8 cellular contexts compared by ENCODE assay signal in the genomic region with DNA sequence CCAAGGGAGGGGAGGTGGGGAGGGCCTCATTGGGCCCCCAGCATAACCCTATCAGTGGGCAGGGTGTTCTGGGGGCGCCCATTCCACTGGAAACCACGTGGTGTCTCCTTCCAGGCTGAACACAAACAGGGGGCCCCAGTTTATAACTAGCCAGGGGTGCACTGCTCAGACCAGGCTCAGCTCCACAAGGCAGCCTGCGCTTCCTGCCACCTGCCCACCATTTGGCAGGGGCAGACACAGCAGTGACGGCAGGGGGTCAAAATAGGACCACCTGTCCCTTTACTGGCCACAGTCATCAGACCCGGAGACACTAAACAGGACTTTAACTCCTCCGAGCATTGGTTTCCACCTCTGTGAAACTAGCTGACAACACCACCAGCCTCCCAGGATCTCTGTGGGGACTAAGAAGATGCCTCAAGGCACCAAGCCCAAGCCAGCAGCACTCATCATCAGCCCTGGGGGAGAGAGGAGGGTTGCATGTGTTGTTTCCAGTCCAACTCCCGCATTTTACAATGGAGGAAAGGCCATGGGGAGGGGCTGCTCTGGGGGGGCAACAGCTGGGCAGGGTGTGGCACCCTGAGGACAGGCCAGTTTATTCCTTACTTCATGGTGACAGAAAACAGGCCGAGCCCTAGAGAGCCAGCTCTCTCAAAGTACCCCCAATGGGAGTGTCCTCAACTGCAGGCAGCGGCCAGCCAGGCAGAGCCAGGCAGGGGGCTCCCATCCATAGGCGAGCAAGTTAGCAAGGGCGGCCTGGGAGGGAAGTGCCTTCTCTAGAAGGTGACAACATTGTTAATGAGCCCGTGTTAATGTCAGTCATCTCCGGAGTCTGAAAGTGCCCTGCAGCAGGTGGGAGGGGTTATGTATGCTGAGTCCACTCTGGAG.
A peak's percentile ranks its signal among the peaks of the same experiment; 100 is the strongest.
DNase-seq lines count a peak whose midpoint lies in the region; TF ChIP-seq lines count a peak whose summit lies in the region.
"Had no signal": no experiment of that assay in that cellular context is flagged by ENCODE, and none has a peak within 500 bp of the region (broad histone marks: within the 10 kb centered on the region; RNA-seq: fewer than 3 reads in every experiment).

No MANE protein-coding gene starts in this region.

- no TSS peak for BruUV-seq in mammary epithelial cell (replicated peaks; lab: Mats Ljungman, UMichigan)

- H2BK120ac ChIP-seq in H9 (ENCODE audit: low read depth, low read length, poor library complexity, severe bottlenecking) = no peak overlapping the region

- H3K23me2 ChIP-seq in H9 (ENCODE audit: insufficient read length, low read depth, low read length, poor library complexity, severe bottlenecking) = no peaks in the 10 kb centered on the region

- no peak overlapping the region for H4K91ac ChIP-seq in H9 (ENCODE audit: insufficient read length, low read depth, low read length)

- TF ChIP-seq EP300 in tibial nerve (IDR thresholded peaks at IDR 0.05) = no peak

- H2AK5ac ChIP-seq in H9 (ENCODE audit: insufficient read length, low read length) = no peak overlapping the region

- no peak for TF ChIP-seq CTCF in mammary epithelial cell (conservative IDR thresholded peaks at IDR 0.05 in 1 of 2, IDR thresholded peaks at IDR 0.05 in 1 of 2; ENCODE audit: extremely low read depth in 1 of 2, insufficient read depth in 1 of 2, low read depth in 1 of 2, low read length in 2 of 2)
- no peak for TF ChIP-seq CTCF in tibial nerve (IDR thresholded peaks at IDR 0.05)
- no peak for TF ChIP-seq CTCF in H9 (conservative IDR thresholded peaks at IDR 0.05)

- no peak overlapping the region for H3T11ph ChIP-seq in H9 (ENCODE audit: low read length)

- no peak overlapping the region for H2BK15ac ChIP-seq in H9 (ENCODE audit: low read depth, low read length)

- peak; percentile 49 to 81 for DNase-seq in NCI-H2081 (lab: John Stamatoyannopoulos, UW)
- no peak for DNase-seq in mammary epithelial cell
- DNase-seq in tibial nerve (ENCODE audit: low spot score in 2 of 2) = no peak
- DNase-seq in GF-D8 (lab: John Stamatoyannopoulos, UW) = no peak
- DNase-seq in H9 = no peak
- no peak for DNase-seq in putamen (ENCODE audit: low spot score)

- 91% methylated on average over 11 of the region's 13 CpGs for WGBS in mammary epithelial cell (ENCODE audit: low coverage, missing lambda C conversion rate)
- WGBS in tibial nerve, 2 donors = 71 to 78% methylated on average over 12 of the region's 13 CpGs
- WGBS in H9 (ENCODE audit: extremely low coverage, insufficient read length, low lambda C conversion rate) = no CpG with 5 or more reads among the region's 13 CpGs

- dilution Hi-C loops in mammary epithelial cell (cut with HindIII; ENCODE audit: low sequenced_read_pairs) = no loop called here

- H2AFZ ChIP-seq in mammary epithelial cell (ENCODE audit: low read depth, low read length) = no peak overlapping the region
- no peak overlapping the region for H2AFZ ChIP-seq in H9 (ENCODE audit: low read length)

- H3K9ac ChIP-seq in mammary epithelial cell (ENCODE audit: insufficient read depth, low read length) (no peak overlapping the region), mucosa of rectum (ENCODE audit: low read depth in 1 of 2, low read length in 2 of 2) (peak overlapping the region in 1 of 2 donors; percentile 63), H9 (ENCODE audit: extremely low read depth, insufficient read length, low read length) (no peak overlapping the region)

- no peaks in the 10 kb centered on the region for H3K36me3 Mint-ChIP-seq in H9 (ENCODE audit: insufficient read depth in 1 of 3, low read depth in 3 of 3)

- in situ Hi-C loops in mammary epithelial cell (cut with MboI; ENCODE audit: low sequenced_read_pairs in 2 of 2) = no loop called here

- no peak overlapping the region; a peak in 1 of 5 replicates for H3K4me3 Mint-ChIP-seq in H9

- H3K79me2 ChIP-seq in mammary epithelial cell (ENCODE audit: insufficient read depth, low read length) (peaks cover 6% of the 10 kb centered on the region), H9 (ENCODE audit: insufficient read depth, low read length) (no peaks in the 10 kb centered on the region)

- no peak overlapping the region for H3K14ac ChIP-seq in H9 (ENCODE audit: insufficient read depth, low read length)

- H3K9me3 ChIP-seq in mammary epithelial cell (replicated peaks; ENCODE audit: insufficient read depth, low read length) = no peaks in the 10 kb centered on the region
- no peaks in the 10 kb centered on the region for H3K9me3 ChIP-seq in mucosa of rectum (ENCODE audit: control insufficient read depth in 2 of 2, low read length in 2 of 2)
- no peaks in the 10 kb centered on the region for H3K9me3 ChIP-seq in tibial nerve
- H3K9me3 ChIP-seq in H9 (ENCODE audit: control insufficient read depth, low read depth, low read length) = no peaks in the 10 kb centered on the region
- H3K9me3 ChIP-seq: neutrophil had no signal

- no peaks in the 10 kb centered on the region for H3K36me3 ChIP-seq in mammary epithelial cell (ENCODE audit: insufficient read depth, low read length)
- H3K36me3 ChIP-seq in mucosa of rectum (ENCODE audit: control insufficient read depth in 2 of 2, insufficient read depth in 2 of 2, low read length in 2 of 2) = no peaks in the 10 kb centered on the region
- H3K36me3 ChIP-seq in tibial nerve = no peaks in the 10 kb centered on the region
- H3K36me3 ChIP-seq: neutrophil had no signal

- H3K4me3 ChIP-seq in mammary epithelial cell (replicated peaks in 1 of 3; ENCODE audit: insufficient read depth in 1 of 3, low read depth in 2 of 3, low read length in 3 of 3) = no peak overlapping the region
- H3K4me3 ChIP-seq in mucosa of rectum (ENCODE audit: low read length in 2 of 2) = no peak overlapping the region
- no peak overlapping the region for H3K4me3 ChIP-seq in tibial nerve

- H3K27me3 Mint-ChIP-seq in H9 (ENCODE audit: low read depth) = peaks cover 4% of the 10 kb centered on the region

- H3K79me1 ChIP-seq in H9 (ENCODE audit: insufficient read depth, low read depth, low read length, poor library complexity, severe bottlenecking) = no peaks in the 10 kb centered on the region

- CTCF ChIA-PET in mammary epithelial cell (lab: Charles Lee; ENCODE audit: low non-redundant PET) = no interaction called here

- TF ChIP-seq POLR2A in tibial nerve (IDR thresholded peaks at IDR 0.05) = no peak

- no peaks in the 10 kb centered on the region for H3K9me3 Mint-ChIP-seq in H9

- no peak overlapping the region for H3K4me2 ChIP-seq in mammary epithelial cell (ENCODE audit: insufficient read depth, low read depth, low read length)
- H3K4me2 ChIP-seq in H9 (ENCODE audit: insufficient read depth, insufficient read length, low read length) = no peak overlapping the region

- peak overlapping the region in 1 of 3 experiments; percentile 53; a peak in 1 of 7 replicates for H3K27ac Mint-ChIP-seq in H9

- H3K27ac ChIP-seq in mammary epithelial cell (ENCODE audit: insufficient read depth, low read depth, low read length) (peak overlapping the region; percentile 50), mucosa of rectum (ENCODE audit: low read depth in 2 of 2, low read length in 2 of 2) (peak overlapping the region; percentile 71 to 81), tibial nerve (peak overlapping the region; percentile 56 to 86 (median 76)), H9 (ENCODE audit: insufficient read length, low read depth, low read length) (no peak overlapping the region)
- H3K27ac ChIP-seq: neutrophil had no signal

- H3K4me1 Mint-ChIP-seq in H9 = peaks cover 14 to 47% of the 10 kb centered on the region in 2 experiments

- no peaks in the 10 kb centered on the region for H3K27me3 ChIP-seq in mammary epithelial cell (ENCODE audit: insufficient read depth, low read length)
- H3K27me3 ChIP-seq in mucosa of rectum (ENCODE audit: control insufficient read depth in 2 of 2, insufficient read depth in 2 of 2, low read length in 2 of 2) = no peaks in the 10 kb centered on the region
- no peaks in the 10 kb centered on the region for H3K27me3 ChIP-seq in tibial nerve
- H3K27me3 ChIP-seq in H9 (ENCODE audit: insufficient read depth, low read length) = no peaks in the 10 kb centered on the region
- H3K27me3 ChIP-seq: neutrophil had no signal

- no peak overlapping the region for H2BK5ac ChIP-seq in H9 (ENCODE audit: insufficient read length, low read length)

- intact Hi-C loops in mammary epithelial cell (cut with micrococcal nuclease) = no loop called here

- no peak overlapping the region for H3K23ac ChIP-seq in H9 (ENCODE audit: insufficient read length, low read depth, low read length)

- no peak overlapping the region for H2BK12ac ChIP-seq in H9 (ENCODE audit: insufficient read length, low read depth, low read length)

- no peak overlapping the region for H4K5ac ChIP-seq in H9 (ENCODE audit: insufficient read length, low read depth, low read length)

- H3K4ac ChIP-seq in H9 (ENCODE audit: low read depth, low read length) = no peak overlapping the region

- H3K4me1 ChIP-seq in mammary epithelial cell (ENCODE audit: insufficient read depth, low read length) = peaks cover 26% of the 10 kb centered on the region
- H3K4me1 ChIP-seq in mucosa of rectum (ENCODE audit: control insufficient read depth in 2 of 2, insufficient read depth in 2 of 2, low read length in 2 of 2) = peaks cover 30 to 42% of the 10 kb centered on the region in 2 donors
- H3K4me1 ChIP-seq in tibial nerve = peaks cover 0 to 75% (median 24%) of the 10 kb centered on the region in 4 donors
- no peaks in the 10 kb centered on the region for H3K4me1 ChIP-seq in H9 (ENCODE audit: insufficient read depth, low read length)

- no peak overlapping the region for H4K8ac ChIP-seq in H9 (replicated peaks; ENCODE audit: insufficient read length, low read depth, low read length)

- H2BK20ac ChIP-seq in H9 (ENCODE audit: low read depth, low read length, poor library complexity, severe bottlenecking) = no peak overlapping the region

- H4K20me1 ChIP-seq in mammary epithelial cell (ENCODE audit: insufficient read depth, low read length) = no peaks in the 10 kb centered on the region
- H4K20me1 ChIP-seq in H9 (ENCODE audit: control insufficient read depth, insufficient read depth, insufficient read length) = no peaks in the 10 kb centered on the region

- H3K56ac ChIP-seq in H9 (ENCODE audit: insufficient read length, low read depth, low read length) = no peak overlapping the region

- no peak overlapping the region for H3K18ac ChIP-seq in H9 (ENCODE audit: insufficient read length, low read depth, low read length)

Comparison
In these comparisons a context has a peak if more than half of its experiments do, and no peak if none do; other contexts are left out.
1. DNase-seq: peak in NCI-H2081 (2 of 2); none in mammary epithelial cell (single experiment), tibial nerve (0 of 2), GF-D8 (single experiment), H9 (single experiment) and putamen (single experiment).